In the genomic region with DNA sequence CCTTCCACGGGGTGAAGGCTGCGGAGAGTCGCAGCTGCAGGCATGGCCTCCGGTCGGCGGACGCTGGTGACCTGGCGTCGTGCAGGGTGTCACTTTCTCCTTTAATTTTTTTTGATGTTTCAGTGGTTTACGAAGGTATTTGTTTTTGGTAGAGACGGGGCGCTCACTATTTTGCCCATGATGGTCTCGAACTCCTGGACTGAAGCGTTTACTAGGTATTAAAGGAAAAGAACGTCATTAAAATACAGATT, we compare ENCODE assay signal across 8 cellular contexts. TPM values are rescaled to one million over a fixed set of nuclear protein-coding genes. Genes with fewer than 3 reads are reported as not detected.
DNase-seq lines count a peak whose midpoint lies in the region; ATAC-seq and TF ChIP-seq lines count a peak whose summit lies in the region.

No MANE protein-coding gene starts in this region.

- H3K27me3 ChIP-seq in cardiac muscle cell, result peaks cover 12% of the 10 kb centered on the region
- H3K27me3 ChIP-seq in kidney epithelial cell (ENCODE audit: control insufficient read depth, insufficient read depth, low read length), result no peaks in the 10 kb centered on the region
- no peaks in the 10 kb centered on the region for H3K27me3 ChIP-seq in uterus

- H3K9me3 Mint-ChIP-seq in activated naive CD8-positive, alpha-beta T cell treated with anti-CD3 and anti-CD28 coated beads for 36 hours, result peaks cover 9% of the 10 kb centered on the region

- no peak for DNase-seq in cardiac muscle cell (ENCODE audit: low read depth in 1 of 2, low spot score in 1 of 2)
- DNase-seq in left ventricle myocardium superior, result no peak
- DNase-seq in activated naive CD8-positive, alpha-beta T cell treated with anti-CD3 and anti-CD28 coated beads for 36 hours, result peak; percentile 39
- DNase-seq in kidney epithelial cell (ENCODE audit: low read depth), result no peak
- DNase-seq in uterus, result no peak

- no peak overlapping the region for H3K27ac ChIP-seq in cardiac muscle cell
- H3K27ac ChIP-seq in uterus, result peak overlapping the region; percentile 75 to 86

- H3K4me1 ChIP-seq in cardiac muscle cell (ENCODE audit: low read depth) (no peaks in the 10 kb centered on the region), uterus (peaks cover 0 to 11% of the 10 kb centered on the region in 2 donors)

- peaks cover 30% of the 10 kb centered on the region for H3K4me1 Mint-ChIP-seq in activated naive CD8-positive, alpha-beta T cell treated with anti-CD3 and anti-CD28 coated beads for 36 hours

- peaks cover 4% of the 10 kb centered on the region for H3K36me3 Mint-ChIP-seq in activated naive CD8-positive, alpha-beta T cell treated with anti-CD3 and anti-CD28 coated beads for 36 hours

- TF ChIP-seq CTCF in cardiac muscle cell (IDR thresholded peaks at IDR 0.05; ENCODE audit: low read depth, low read length), result no peak
- no peak for TF ChIP-seq CTCF in kidney epithelial cell (IDR thresholded peaks at IDR 0.05; ENCODE audit: insufficient read depth, low read length, poor library complexity, severe bottlenecking)
- no peak for TF ChIP-seq CTCF in uterus (IDR thresholded peaks at IDR 0.05)

- H3K27ac Mint-ChIP-seq in activated naive CD8-positive, alpha-beta T cell treated with anti-CD3 and anti-CD28 coated beads for 36 hours, result peak overlapping the region; percentile 87

- H3K36me3 ChIP-seq in cardiac muscle cell (no peaks in the 10 kb centered on the region), kidney epithelial cell (ENCODE audit: control insufficient read depth, insufficient read depth, low read length) (no peaks in the 10 kb centered on the region), uterus (no peaks in the 10 kb centered on the region)

- no peaks in the 10 kb centered on the region for H3K9me3 ChIP-seq in cardiac muscle cell (ENCODE audit: low read depth)
- H3K9me3 ChIP-seq in uterus, result no peaks in the 10 kb centered on the region

- ATAC-seq in left ventricle myocardium superior (no peak), GM18907 (IDR thresholded peaks at IDR 0.05; ENCODE audit: unreplicated experiment) (no peak), HG03139 (IDR thresholded peaks at IDR 0.05; ENCODE audit: unreplicated experiment) (no peak), HG02678 (IDR thresholded peaks at IDR 0.05; ENCODE audit: unreplicated experiment) (no peak)

- H3K4me3 ChIP-seq in cardiac muscle cell (peak overlapping the region; percentile 31), kidney epithelial cell (ENCODE audit: low read depth, low read length) (peak overlapping the region; percentile 33), uterus (peak overlapping the region; percentile 44 to 64)

- peak overlapping the region; percentile 74 for H3K4me3 Mint-ChIP-seq in activated naive CD8-positive, alpha-beta T cell treated with anti-CD3 and anti-CD28 coated beads for 36 hours

- H3K27me3 Mint-ChIP-seq in activated naive CD8-positive, alpha-beta T cell treated with anti-CD3 and anti-CD28 coated beads for 36 hours, result peaks cover 12% of the 10 kb centered on the region

- TF ChIP-seq POLR2A in uterus (IDR thresholded peaks at IDR 0.05), result no peak

- intact Hi-C loops in left ventricle myocardium superior (cut with micrococcal nuclease), result no loop called here
- intact Hi-C loops in uterus (cut with DNase I; ENCODE audit: low total_unique reads), result no loop called here

RNA-seq across cellular contexts. Expression of gene ZNF213, which starts 17.1 kb away (rescaled TPM):
- total RNA-seq in cardiac muscle cell (7.5 and 8.4 TPM in 2 replicates), left ventricle myocardium superior (7.1 TPM), kidney epithelial cell (13.7 and 16.6 TPM in 2 replicates), uterus (100 to 1,000 TPM in 1 of 4 donors, 10 to 100 TPM in 1, 1 to 10 TPM in 1, under 1 TPM in 1; 0.77 to 101 (median 11.1) TPM)
- 10.1 and 13.6 TPM in 2 replicates for polyA plus RNA-seq in cardiac muscle cell
- 1 to 10 TPM; 7.6 to 9.1 TPM for total RNA-seq in activated naive CD8-positive, alpha-beta T cell treated with anti-CD3 and anti-CD28 coated beads for 36 hours

RNA-seq across cellular contexts. Expression of gene OR1F1, which starts 36.1 kb away (rescaled TPM):
- total RNA-seq in cardiac muscle cell (not detected in 2 replicates), left ventricle myocardium superior (not detected), kidney epithelial cell (not detected in 2 replicates), uterus (not detected)
- polyA plus RNA-seq in cardiac muscle cell, result not detected in 2 replicates
- total RNA-seq in activated naive CD8-positive, alpha-beta T cell treated with anti-CD3 and anti-CD28 coated beads for 36 hours, result not detected

RNA-seq across cellular contexts. Expression of gene ZNF205, which starts 39.6 kb away (rescaled TPM):
- total RNA-seq in cardiac muscle cell (26.7 and 37.3 TPM in 2 replicates), left ventricle myocardium superior (8.8 TPM), kidney epithelial cell (25.1 and 27.9 TPM in 2 replicates), uterus (10 to 100 TPM; 12.9 to 26.9 (median 18.3) TPM)
- 13.2 and 14.4 TPM in 2 replicates for polyA plus RNA-seq in cardiac muscle cell
- total RNA-seq in activated naive CD8-positive, alpha-beta T cell treated with anti-CD3 and anti-CD28 coated beads for 36 hours, result under 1 TPM; 0.35 to 0.36 TPM

RNA-seq across cellular contexts. Expression of gene ZSCAN10, which starts 52.9 kb away (rescaled TPM):
- total RNA-seq in cardiac muscle cell (0.42 and 0.78 TPM in 2 replicates), left ventricle myocardium superior (not detected), kidney epithelial cell (not detected in 2 replicates), uterus (not detected)
- polyA plus RNA-seq in cardiac muscle cell, result 0.74 TPM in 1 of 2 replicates, not detected in the other
- not detected for total RNA-seq in activated naive CD8-positive, alpha-beta T cell treated with anti-CD3 and anti-CD28 coated beads for 36 hours
